Comparison of ENCODE assay signal across 16 cellular contexts in genomic region chr5:131525805-131526204, GRCh38.
A peak's percentile ranks its signal among the peaks of the same experiment; 100 is the strongest.
DNase-seq lines count a peak whose midpoint lies in the region; ATAC-seq and TF ChIP-seq lines count a peak whose summit lies in the region.
"Had no signal": no experiment of that assay in that cellular context is flagged by ENCODE, and none has a peak within 500 bp of the region (broad histone marks: within the 10 kb centered on the region; RNA-seq: fewer than 3 reads in every experiment).

No MANE protein-coding gene starts in this region.

- CTCF ChIA-PET in CD4-positive, alpha-beta memory T cell (lab: Charles Lee; ENCODE audit: partially characterized antibody) = interaction anchor here (1.4 to 2.3 kb wide), 3 partner anchors 11 to 64 kb away, joined by 3 to 9 read pairs (median 4); no protein-coding TSS in a partner anchor
- CTCF ChIA-PET in Calu3 (lab: Charles Lee) = no interaction called here

- H3K9me3 Mint-ChIP-seq in CD4-positive, alpha-beta memory T cell = no peaks in the 10 kb centered on the region
- no peaks in the 10 kb centered on the region for H3K9me3 Mint-ChIP-seq in Calu3 (ENCODE audit: low read depth, unreplicated experiment)
- H3K9me3 Mint-ChIP-seq: nephron progenitor cell had no signal

- POLR2A ChIA-PET in CD4-positive, alpha-beta memory T cell (lab: Charles Lee; ENCODE audit: partially characterized antibody) = interaction anchor here (1.0 to 1.5 kb wide), 3 partner anchors 10 to 22 kb away, joined by 3 to 4 read pairs (median 4); no protein-coding TSS in a partner anchor

- peaks cover 19 to 22% of the 10 kb centered on the region in 2 donors for H3K36me3 Mint-ChIP-seq in CD4-positive, alpha-beta memory T cell
- H3K36me3 Mint-ChIP-seq in Calu3 (ENCODE audit: insufficient read depth, unreplicated experiment) = no peaks in the 10 kb centered on the region

- peak; percentile 22 for DNase-seq in AG09319 (ENCODE audit: extremely low read depth, low read depth)
- no peak for DNase-seq in CD4-positive, alpha-beta memory T cell
- peak; percentile 78 for DNase-seq in SKM-1 (lab: John Stamatoyannopoulos, UW; ENCODE audit: unreplicated experiment)
- DNase-seq in fibroblast of gingiva (ENCODE audit: low read depth) = peak; percentile 66
- no peak for DNase-seq in AG08395 (ENCODE audit: low spot score)
- DNase-seq in Calu3 = no peak
- no peak for DNase-seq in medulla oblongata (ENCODE audit: extremely low spot score)
- DNase-seq: activated CD4-positive, CD25-positive, alpha-beta regulatory T cell treated with anti-CD3 and anti-CD28 coated beads, Interleukin-2, amount 50 U/mL, for 72 hours; brain microvascular endothelial cell; head of caudate nucleus; MM.1S; nephron progenitor cell; sigmoid colon; SK-N-SH; stimulated activated naive CD8-positive, alpha-beta T cell treated with anti-CD3 and anti-CD28 coated beads, Interleukin-15, Interleukin-2, amounts not matched to agents 100 U/mL and 50 U/mL, for 24 hours had no signal

- intact Hi-C loops in CD4-positive, alpha-beta memory T cell (cut with micrococcal nuclease) = no loop called here
- intact Hi-C loops in Calu3 (cut with micrococcal nuclease; ENCODE audit: unreplicated experiment) = no loop called here

- no TSS peak for BruUV-seq in Calu3 (replicated peaks; lab: Mats Ljungman, UMichigan)

- no peak overlapping the region for H3K27ac ChIP-seq in CD4-positive, alpha-beta memory T cell (ENCODE audit: low read depth, low read length)
- H3K27ac ChIP-seq: brain microvascular endothelial cell, sigmoid colon had no signal

- peaks cover 4% of the 10 kb centered on the region for H3K36me3 ChIP-seq in CD4-positive, alpha-beta memory T cell (ENCODE audit: insufficient read depth, low read length)
- H3K36me3 ChIP-seq: brain microvascular endothelial cell, sigmoid colon had no signal

- H3K4me1 ChIP-seq in CD4-positive, alpha-beta memory T cell (ENCODE audit: insufficient read depth, low read length) = peaks cover 82% of the 10 kb centered on the region

- H3K27me3 Mint-ChIP-seq in CD4-positive, alpha-beta memory T cell = no peaks in the 10 kb centered on the region
- H3K27me3 Mint-ChIP-seq in Calu3 (ENCODE audit: unreplicated experiment) = no peaks in the 10 kb centered on the region

- no peaks in the 10 kb centered on the region for H3K9me3 ChIP-seq in CD4-positive, alpha-beta memory T cell (ENCODE audit: control insufficient read depth in 1 of 2, low read length in 2 of 2)
- H3K9me3 ChIP-seq: sigmoid colon, SK-N-SH had no signal

- peak overlapping the region in 6 of 7 donors; percentile 9 to 78 (median 38) for H3K27ac Mint-ChIP-seq in CD4-positive, alpha-beta memory T cell
- H3K27ac Mint-ChIP-seq in Calu3 (ENCODE audit: unreplicated experiment) = no peak overlapping the region
- H3K27ac Mint-ChIP-seq: nephron progenitor cell had no signal

- no peak overlapping the region for H3K4me3 ChIP-seq in CD4-positive, alpha-beta memory T cell (ENCODE audit: low read length in 2 of 2)
- H3K4me3 ChIP-seq: sigmoid colon had no signal

- no peaks in the 10 kb centered on the region for H3K27me3 ChIP-seq in CD4-positive, alpha-beta memory T cell (ENCODE audit: insufficient read depth, low read length)
- H3K27me3 ChIP-seq: brain microvascular endothelial cell, sigmoid colon had no signal

- peak overlapping the region in 5 of 8 donors; percentile 2 to 56 (median 21) for H3K4me3 Mint-ChIP-seq in CD4-positive, alpha-beta memory T cell
- no peak overlapping the region for H3K4me3 Mint-ChIP-seq in Calu3 (ENCODE audit: low read depth, unreplicated experiment)
- H3K4me3 Mint-ChIP-seq: nephron progenitor cell had no signal

- peaks cover 56 to 78% (median 65%) of the 10 kb centered on the region in 4 donors for H3K4me1 Mint-ChIP-seq in CD4-positive, alpha-beta memory T cell
- H3K4me1 Mint-ChIP-seq in Calu3 (ENCODE audit: low read depth, unreplicated experiment) = peaks cover 11% of the 10 kb centered on the region

- no peak for ATAC-seq in GM18511 (IDR thresholded peaks at IDR 0.05; ENCODE audit: unreplicated experiment)
- ATAC-seq: stimulated activated naive CD8-positive, alpha-beta T cell treated with anti-CD3 and anti-CD28 coated beads, Interleukin-15, Interleukin-2, amounts not matched to agents 100 U/mL and 50 U/mL, for 24 hours had no signal

- TF ChIP-seq CTCF in AG09319 (IDR thresholded peaks at IDR 0.05; ENCODE audit: low read depth, low read length) = no peak
- no peak for TF ChIP-seq CTCF in Calu3 (IDR thresholded peaks at IDR 0.05; ENCODE audit: unreplicated experiment)

Comparison
In these comparisons a context has a peak if more than half of its experiments do, and no peak if none do; other contexts are left out.
1. DNase-seq: peak in AG09319 (single experiment), SKM-1 (single experiment) and fibroblast of gingiva (single experiment); none in CD4-positive, alpha-beta memory T cell (0 of 5), AG08395 (single experiment), Calu3 (single experiment) and medulla oblongata (single experiment).